Comparison of ENCODE assay signal across 9 cellular contexts in the genomic region with DNA sequence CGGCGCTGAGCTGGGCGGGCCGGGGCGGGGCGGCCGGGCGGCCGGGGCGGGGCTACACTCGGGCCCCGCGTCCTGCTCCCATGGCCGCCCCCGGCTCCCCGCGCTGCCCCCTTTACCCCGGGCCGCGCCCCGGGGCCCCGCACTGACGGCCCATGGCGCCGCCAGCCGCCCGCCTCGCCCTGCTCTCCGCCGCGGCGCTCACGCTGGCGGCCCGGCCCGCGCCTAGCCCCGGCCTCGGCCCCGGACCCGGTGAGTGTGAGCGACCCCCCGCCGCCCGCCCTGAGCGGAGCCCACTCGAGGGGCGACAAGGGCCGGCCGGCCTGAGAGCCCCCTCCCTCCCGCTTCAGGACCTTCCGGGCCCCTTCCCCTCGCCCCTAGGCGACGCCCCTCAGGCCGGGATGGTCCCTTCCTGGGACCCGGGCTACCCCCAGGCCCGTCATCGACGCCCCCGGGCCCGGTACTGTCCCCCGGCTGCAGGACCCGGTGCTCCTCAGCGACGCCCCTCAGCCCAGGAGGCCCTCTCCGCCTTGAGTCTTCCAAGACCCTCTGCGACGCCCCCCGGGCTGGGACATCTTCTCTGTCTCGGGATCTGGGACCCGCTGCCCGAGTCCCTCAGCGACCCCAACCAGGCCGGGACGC. TPM values are rescaled to one million over a fixed set of nuclear protein-coding genes. Genes with fewer than 3 reads are reported as not detected.
DNase-seq lines count a peak whose midpoint lies in the region; ATAC-seq, FAIRE-seq and TF ChIP-seq lines count a peak whose summit lies in the region.
"Had no signal": no experiment of that assay in that cellular context is flagged by ENCODE, and none has a peak within 500 bp of the region (broad histone marks: within the 10 kb centered on the region; RNA-seq: fewer than 3 reads in every experiment).

A gene with protein sequence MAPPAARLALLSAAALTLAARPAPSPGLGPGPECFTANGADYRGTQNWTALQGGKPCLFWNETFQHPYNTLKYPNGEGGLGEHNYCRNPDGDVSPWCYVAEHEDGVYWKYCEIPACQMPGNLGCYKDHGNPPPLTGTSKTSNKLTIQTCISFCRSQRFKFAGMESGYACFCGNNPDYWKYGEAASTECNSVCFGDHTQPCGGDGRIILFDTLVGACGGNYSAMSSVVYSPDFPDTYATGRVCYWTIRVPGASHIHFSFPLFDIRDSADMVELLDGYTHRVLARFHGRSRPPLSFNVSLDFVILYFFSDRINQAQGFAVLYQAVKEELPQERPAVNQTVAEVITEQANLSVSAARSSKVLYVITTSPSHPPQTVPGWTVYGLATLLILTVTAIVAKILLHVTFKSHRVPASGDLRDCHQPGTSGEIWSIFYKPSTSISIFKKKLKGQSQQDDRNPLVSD (plus strand): TSS at position 57 of the 639 bp plus-strand sequence. CDS start 96 bp downstream, at position 153.

- H3K27me3 ChIP-seq in breast epithelium (no peaks in the 10 kb centered on the region), thyroid gland (no peaks in the 10 kb centered on the region)

- DNase-seq in A549 (ENCODE audit: low read depth in 1 of 2, low spot score in 1 of 2): no peak
- DNase-seq in breast epithelium (ENCODE audit: low spot score in 2 of 2): no peak
- no peak for DNase-seq in lower leg skin (ENCODE audit: low spot score in 2 of 2)
- DNase-seq in thyroid gland: peak in 1 of 2 donors; percentile 22
- no peak for DNase-seq in Ammon's horn (ENCODE audit: low spot score)
- DNase-seq in COR-L47 (lab: John Stamatoyannopoulos, UW): no peak
- no peak for DNase-seq in SHP77 (lab: John Stamatoyannopoulos, UW)

- peak in 1 of 2 experiments; percentile 14; a peak in 1 of 6 replicates for ATAC-seq in A549
- ATAC-seq in HG02852 (IDR thresholded peaks at IDR 0.05; ENCODE audit: unreplicated experiment): peak; percentile 15

- POLR2A ChIA-PET in A549 (lab: Yijun Ruan, JAX): interaction anchor here (0.6 kb wide), 1 partner anchor 15 kb away, joined by 3 read pairs; no protein-coding TSS in a partner anchor

- CTCF ChIA-PET in A549 (lab: Yijun Ruan, JAX): no interaction called here

- peak within 1 kb of the TSS; percentile 97 for H3K4me2 ChIP-seq in A549

- TF ChIP-seq POLR2A in A549 (IDR thresholded peaks at IDR 0.05; ENCODE audit: low read length) (no peak), breast epithelium (IDR thresholded peaks at IDR 0.05) (no peak), lower leg skin (IDR thresholded peaks at IDR 0.05) (no peak), thyroid gland (IDR thresholded peaks at IDR 0.05) (peak in 1 of 2 donors; percentile 58)

- intact Hi-C loops in breast epithelium (cut with DNase I; ENCODE audit: low total_unique reads): no loop called here
- intact Hi-C loops in lower leg skin (cut with DNase I; ENCODE audit: low total_unique reads): no loop called here
- intact Hi-C loops in thyroid gland (cut with DNase I): loop anchor here (10.0 kb wide), 1 partner anchor 82 kb away; no protein-coding TSS in a partner anchor

- no peak for TF ChIP-seq RAD21 in A549 (conservative IDR thresholded peaks at IDR 0.05 in 1 of 2, IDR thresholded peaks at IDR 0.05 in 1 of 2)

- H3K4me1 ChIP-seq in A549 (peaks cover 9% of the 10 kb centered on the region; the same call in 2 of the 3 replicates), breast epithelium (peaks cover 6 to 7% of the 10 kb centered on the region in 2 donors), thyroid gland (peaks cover 24 to 33% of the 10 kb centered on the region in 2 donors)

- 0% methylated on average over 4 of the region's 76 CpGs for WGBS in A549 (ENCODE audit: missing lambda C conversion rate)
- whole genome bisulfite sequencing in lower leg skin, 2 donors: 1% methylated on average over 10 to 39 of the region's 76 CpGs
- WGBS in thyroid gland, 2 donors: 4% methylated on average over 15 to 21 of the region's 76 CpGs

- H3K9me3 ChIP-seq in A549 (no peaks in the 10 kb centered on the region), breast epithelium (no peaks in the 10 kb centered on the region), thyroid gland (no peaks in the 10 kb centered on the region)

- H3K4me3 ChIP-seq in A549 (peak within 1 kb of the TSS; percentile 85), breast epithelium (peak within 1 kb of the TSS; percentile 86 to 98 (median 88)), lower leg skin (ENCODE audit: low read depth, poor library complexity, severe bottlenecking) (peak within 1 kb of the TSS; percentile 68), thyroid gland (replicated peaks in 1 of 3) (peak within 1 kb of the TSS; percentile 72 to 83 (median 81))

- peak within 1 kb of the TSS; percentile 82 to 99 for H3K27ac ChIP-seq in A549
- H3K27ac ChIP-seq in breast epithelium: peak within 1 kb of the TSS; percentile 72 to 84
- H3K27ac ChIP-seq in thyroid gland: peak within 1 kb of the TSS; percentile 47 to 74 (median 50)

- H3K36me3 ChIP-seq in breast epithelium: no peaks in the 10 kb centered on the region
- H3K36me3 ChIP-seq in thyroid gland: no peaks in the 10 kb centered on the region

- TF ChIP-seq EP300 in A549 (IDR thresholded peaks at IDR 0.05): no peak

- TF ChIP-seq CTCF in A549 (IDR thresholded peaks at IDR 0.05) (no peak), breast epithelium (IDR thresholded peaks at IDR 0.05) (no peak), lower leg skin (IDR thresholded peaks at IDR 0.05) (no peak), thyroid gland (IDR thresholded peaks at IDR 0.05) (no peak)

- no peak for FAIRE-seq in A549 (lab: Jason Lieb, UNC)
- FAIRE-seq: endometrium had no signal

TF ChIP-seq in A549, 52 proteins besides CTCF, POLR2A, EP300 and RAD21:
- TF ChIP-seq ZFP36 (IDR thresholded peaks at IDR 0.05; ENCODE audit: borderline replicate concordance, partially characterized antibody): no peak
- TF ChIP-seq FOSB (CRISPR knock-in tag; IDR thresholded peaks at IDR 0.05): no peak
- TF ChIP-seq PHF8 (IDR thresholded peaks at IDR 0.05; ENCODE audit: borderline replicate concordance, low read depth): no peak
- TF ChIP-seq ESRRA (IDR thresholded peaks at IDR 0.05; ENCODE audit: borderline replicate concordance, low read length): no peak
- TF ChIP-seq, protein P1, sequence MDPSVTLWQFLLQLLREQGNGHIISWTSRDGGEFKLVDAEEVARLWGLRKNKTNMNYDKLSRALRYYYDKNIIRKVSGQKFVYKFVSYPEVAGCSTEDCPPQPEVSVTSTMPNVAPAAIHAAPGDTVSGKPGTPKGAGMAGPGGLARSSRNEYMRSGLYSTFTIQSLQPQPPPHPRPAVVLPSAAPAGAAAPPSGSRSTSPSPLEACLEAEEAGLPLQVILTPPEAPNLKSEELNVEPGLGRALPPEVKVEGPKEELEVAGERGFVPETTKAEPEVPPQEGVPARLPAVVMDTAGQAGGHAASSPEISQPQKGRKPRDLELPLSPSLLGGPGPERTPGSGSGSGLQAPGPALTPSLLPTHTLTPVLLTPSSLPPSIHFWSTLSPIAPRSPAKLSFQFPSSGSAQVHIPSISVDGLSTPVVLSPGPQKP (IDR thresholded peaks at IDR 0.05; ENCODE audit: low read depth, low read length): no peak
- TF ChIP-seq FOXS1 (CRISPR knock-in tag; IDR thresholded peaks at IDR 0.05): no peak
- no peak for TF ChIP-seq SREBF2 (IDR thresholded peaks at IDR 0.05)
- no peak for TF ChIP-seq TP53 (CRISPR knock-in tag; IDR thresholded peaks at IDR 0.05)
- no peak for TF ChIP-seq CBX8 (IDR thresholded peaks at IDR 0.05)
- no peak for TF ChIP-seq CHD2 (IDR thresholded peaks at IDR 0.05; ENCODE audit: low read length, partially characterized antibody)
- no peak for TF ChIP-seq JUN (IDR thresholded peaks at IDR 0.05)
- TF ChIP-seq MAZ (IDR thresholded peaks at IDR 0.05; ENCODE audit: borderline replicate concordance, low read depth, low read length): no peak
- TF ChIP-seq, protein P2, sequence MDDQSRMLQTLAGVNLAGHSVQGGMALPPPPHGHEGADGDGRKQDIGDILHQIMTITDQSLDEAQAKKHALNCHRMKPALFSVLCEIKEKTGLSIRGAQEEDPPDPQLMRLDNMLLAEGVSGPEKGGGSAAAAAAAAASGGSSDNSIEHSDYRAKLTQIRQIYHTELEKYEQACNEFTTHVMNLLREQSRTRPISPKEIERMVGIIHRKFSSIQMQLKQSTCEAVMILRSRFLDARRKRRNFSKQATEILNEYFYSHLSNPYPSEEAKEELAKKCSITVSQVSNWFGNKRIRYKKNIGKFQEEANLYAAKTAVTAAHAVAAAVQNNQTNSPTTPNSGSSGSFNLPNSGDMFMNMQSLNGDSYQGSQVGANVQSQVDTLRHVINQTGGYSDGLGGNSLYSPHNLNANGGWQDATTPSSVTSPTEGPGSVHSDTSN (IDR thresholded peaks at IDR 0.05): no peak
- TF ChIP-seq EHF (CRISPR knock-in tag; IDR thresholded peaks at IDR 0.05): no peak
- no peak for TF ChIP-seq CEBPB (IDR thresholded peaks at IDR 0.05)
- TF ChIP-seq RNF2 (IDR thresholded peaks at IDR 0.05; ENCODE audit: borderline replicate concordance, low read depth): no peak

RNA-seq across cellular contexts. Expression of the gene that starts here (rescaled TPM):
- polyA plus RNA-seq in A549 (2011; rRNA removed) (1.7 and 2.4 TPM in 2 replicates), A549 (2017; fragmentation: RNase III; extraction: RNeasy Plus Mini Kit Qiagen cat#74134 plus additional on column Dnase treatment) (2.5 to 2.7 TPM (median 2.7 TPM) in 3 replicates)
- polyA plus RNA-seq in A549 (2012; cell fraction: cytosol; rRNA removed): 1.5 and 2.4 TPM in 2 replicates
- polyA plus RNA-seq in A549 (2012; cell fraction: nucleus; rRNA removed): 2.1 TPM in 2 replicates
- polyA minus RNA-seq in A549 (2011; rRNA and poly(A)+ RNA removed): 3.7 and 4.5 TPM in 2 replicates
- total RNA-seq in breast epithelium (10 to 100 TPM in 2 of 3 donors, 1 to 10 TPM in 1; 9.5 to 13.6 (median 13.5) TPM), lower leg skin (10 to 100 TPM; 28.8 to 52.0 (median 48.0) TPM), thyroid gland (10 to 100 TPM; 18.1 to 27.1 (median 25.6) TPM)
